Comparison of ENCODE assay signal across 25 cellular contexts in the genomic region with DNA sequence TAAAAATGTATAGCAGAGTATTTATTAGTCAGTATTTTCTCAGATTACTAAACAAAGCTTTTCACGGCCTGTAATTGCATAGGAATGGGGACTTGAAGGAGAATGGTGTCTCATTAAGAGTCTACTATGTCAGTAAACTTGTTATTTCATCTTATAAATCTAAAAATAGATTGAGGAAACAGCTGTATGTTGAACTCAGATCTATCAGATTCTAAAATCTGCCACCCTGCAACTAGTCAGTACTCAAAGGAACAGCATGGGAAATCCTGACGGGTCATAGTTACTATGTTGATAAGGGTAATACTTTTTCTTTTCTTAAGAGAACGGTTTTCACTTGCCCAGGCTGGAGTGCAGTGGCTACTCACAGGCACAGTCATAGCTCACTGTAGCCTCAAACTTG.
"Had no signal": no experiment of that assay in that cellular context is flagged by ENCODE, and none has a peak within 500 bp of the region (broad histone marks: within the 10 kb centered on the region; RNA-seq: fewer than 3 reads in every experiment).

No MANE protein-coding gene starts in this region.

- H3K27me3 Mint-ChIP-seq: activated CD4-positive, alpha-beta memory T cell treated with anti-CD3 and anti-CD28 coated beads, Interleukin-2, amount 10 ng/mL, durations not matched to agents 7 days and 5 days; activated CD4-positive, alpha-beta T cell treated with anti-CD3 and anti-CD28 coated beads, Interleukin-2, amount 10 ng/mL, durations not matched to agents 24 days and 14 days; activated naive CD4-positive, alpha-beta T cell treated with anti-CD3 and anti-CD28 coated beads, Interleukin-2, amount 10 ng/mL, durations not matched to agents 7 days and 5 days; brain; stimulated activated naive CD8-positive, alpha-beta T cell treated with anti-CD3 and anti-CD28 coated beads, Interleukin-15, Interleukin-2, amounts not matched to agents 100 ng/mL and 50 ng/mL, for 24 hours had no signal

- H3K9me3 Mint-ChIP-seq: activated CD4-positive, alpha-beta memory T cell treated with anti-CD3 and anti-CD28 coated beads, Interleukin-2, amount 10 ng/mL, durations not matched to agents 7 days and 5 days; activated CD4-positive, alpha-beta T cell treated with anti-CD3 and anti-CD28 coated beads, Interleukin-2, amount 10 ng/mL, durations not matched to agents 24 days and 14 days; activated naive CD4-positive, alpha-beta T cell treated with anti-CD3 and anti-CD28 coated beads, Interleukin-2, amount 10 ng/mL, durations not matched to agents 7 days and 5 days; activated T-cell treated with anti-CD3 and anti-CD28 coated beads, Interleukin-2, amount 50 U/mL, for 72 hours; brain; nephron; stimulated activated naive CD8-positive, alpha-beta T cell treated with anti-CD3 and anti-CD28 coated beads, Interleukin-15, Interleukin-2, amounts not matched to agents 100 ng/mL and 50 ng/mL, for 24 hours; T-helper 1 cell treated with Interleukin-12 subunit alpha and Interleukin-12 subunit beta and Interleukin-4 antibody, amounts not matched to agents 30 μg/mL and 1 μg/mL, for 36 hours had no signal

- H3K4me1 Mint-ChIP-seq: activated naive CD4-positive, alpha-beta T cell treated with anti-CD3 and anti-CD28 coated beads, Interleukin-2, amount 10 ng/mL, durations not matched to agents 7 days and 5 days; brain; nephron had no signal

- H3K4me3 Mint-ChIP-seq: activated CD4-positive, alpha-beta memory T cell treated with anti-CD3 and anti-CD28 coated beads, Interleukin-2, amount 10 ng/mL, durations not matched to agents 7 days and 5 days; activated CD4-positive, alpha-beta T cell treated with anti-CD3 and anti-CD28 coated beads, Interleukin-2, amount 10 ng/mL, durations not matched to agents 24 days and 14 days; activated naive CD4-positive, alpha-beta T cell treated with anti-CD3 and anti-CD28 coated beads, Interleukin-2, amount 10 ng/mL, durations not matched to agents 7 days and 5 days; activated T-cell treated with anti-CD3 and anti-CD28 coated beads, Interleukin-2, amount 50 U/mL, for 72 hours; brain; nephron; stimulated activated naive CD8-positive, alpha-beta T cell treated with anti-CD3 and anti-CD28 coated beads, Interleukin-15, Interleukin-2, amounts not matched to agents 100 ng/mL and 50 ng/mL, for 24 hours; T-helper 1 cell treated with Interleukin-12 subunit alpha and Interleukin-12 subunit beta and Interleukin-4 antibody, amounts not matched to agents 30 μg/mL and 1 μg/mL, for 36 hours had no signal

- ATAC-seq: activated CD4-positive, CD25-positive, alpha-beta regulatory T cell treated with anti-CD3 and anti-CD28 coated beads, Interleukin-2, amount 50 U/mL, for 24 hours; activated T-cell treated with anti-CD3 and anti-CD28 coated beads, Interleukin-2, amount 50 U/mL, for 72 hours; esophagus mucosa had no signal

- H3K27ac Mint-ChIP-seq: activated CD4-positive, alpha-beta memory T cell treated with anti-CD3 and anti-CD28 coated beads, Interleukin-2, amount 10 ng/mL, durations not matched to agents 7 days and 5 days; activated CD4-positive, alpha-beta T cell treated with anti-CD3 and anti-CD28 coated beads, Interleukin-2, amount 10 ng/mL, durations not matched to agents 24 days and 14 days; activated naive CD4-positive, alpha-beta T cell treated with anti-CD3 and anti-CD28 coated beads, Interleukin-2, amount 10 ng/mL, durations not matched to agents 7 days and 5 days; brain; nephron; stimulated activated naive CD8-positive, alpha-beta T cell treated with anti-CD3 and anti-CD28 coated beads, Interleukin-15, Interleukin-2, amounts not matched to agents 100 ng/mL and 50 ng/mL, for 24 hours; T-helper 1 cell treated with Interleukin-12 subunit alpha and Interleukin-12 subunit beta and Interleukin-4 antibody, amounts not matched to agents 30 μg/mL and 1 μg/mL, for 36 hours had no signal

- DNase-seq: activated CD4-positive, alpha-beta memory T cell treated with anti-CD3 and anti-CD28 coated beads, Interleukin-2, amount 10 ng/mL, durations not matched to agents 7 days and 5 days; activated CD4-positive, alpha-beta T cell treated with anti-CD3 and anti-CD28 coated beads, Interleukin-2, amount 10 ng/mL, durations not matched to agents 24 days and 14 days; activated effector memory CD4-positive, alpha-beta T cell treated with anti-CD3 and anti-CD28 coated beads, Interleukin-2, amount 50 U/mL, for 16 hours; activated naive CD4-positive, alpha-beta T cell treated with anti-CD3 and anti-CD28 coated beads, Interleukin-2, amount 10 ng/mL, durations not matched to agents 7 days and 5 days; activated T-cell treated with anti-CD3 and anti-CD28 coated beads, Interleukin-2, amount 50 U/mL, for 72 hours; aorta; caudate nucleus; effector memory CD4-positive, alpha-beta T cell; foreskin melanocyte; hypothalamus; left ventricle myocardium inferior; mammary epithelial cell; midbrain; ovary; stimulated activated CD4-positive, alpha-beta T cell treated with anti-CD3 and anti-CD28 coated beads, Interleukin-4, amount 100 ng/mL, for 24 hours; substantia nigra; T1000; thyroid gland; upper lobe of right lung had no signal
